13 cellular contexts compared by ENCODE assay signal in the genomic region with DNA sequence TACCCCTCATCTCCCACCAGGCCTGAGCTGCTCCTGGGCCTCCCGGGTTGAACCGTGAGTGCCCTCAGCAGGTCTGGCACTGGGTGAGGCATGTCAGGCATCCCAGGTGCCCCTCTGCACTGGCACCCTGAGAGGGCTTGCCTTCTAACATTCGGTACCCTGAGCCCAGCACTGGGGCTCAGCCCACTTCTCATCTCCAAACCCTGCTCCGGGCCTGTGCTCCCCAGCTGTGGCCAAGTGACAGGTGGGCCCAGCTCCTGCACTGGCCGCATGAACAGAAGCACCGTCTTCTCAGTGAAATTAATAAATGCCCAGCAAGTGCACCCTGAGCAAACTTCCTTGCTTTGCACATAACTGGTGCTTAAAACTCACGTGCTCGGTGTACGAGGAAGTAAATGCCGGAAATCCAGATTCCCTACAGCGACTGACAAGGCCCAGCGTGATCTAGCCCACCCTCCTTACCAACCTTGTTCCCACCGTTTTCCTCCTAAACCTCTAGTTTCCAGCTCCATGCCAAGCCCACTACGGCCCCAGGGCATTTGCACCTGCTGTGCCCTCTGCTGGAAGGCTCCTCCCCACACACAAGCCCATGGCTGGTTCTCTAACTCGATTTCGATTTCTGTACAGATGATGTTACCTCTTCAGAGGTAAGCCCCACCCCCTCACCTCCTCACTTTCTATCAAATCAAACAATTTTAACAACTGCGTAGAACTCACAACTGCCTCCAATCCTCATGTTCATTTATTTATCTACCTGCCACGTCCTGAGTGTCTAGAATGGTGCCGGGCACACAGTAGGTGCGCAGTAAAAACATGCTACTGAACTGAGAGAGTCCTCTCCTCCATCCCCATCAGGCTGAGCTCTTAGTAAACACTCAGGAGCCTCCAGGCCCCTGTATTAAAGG.
DNase-seq lines count a peak whose midpoint lies in the region; ATAC-seq and TF ChIP-seq lines count a peak whose summit lies in the region.
"Had no signal": no experiment of that assay in that cellular context is flagged by ENCODE, and none has a peak within 500 bp of the region (broad histone marks: within the 10 kb centered on the region; RNA-seq: fewer than 3 reads in every experiment).

No MANE protein-coding gene starts in this region.

- ATAC-seq in heart right ventricle (no peak), left cardiac atrium (no peak), esophagus mucosa (peak; percentile 21), HG03565 (IDR thresholded peaks at IDR 0.05; ENCODE audit: unreplicated experiment) (no peak), HG03039 (IDR thresholded peaks at IDR 0.05; ENCODE audit: unreplicated experiment) (no peak)
- ATAC-seq: body of pancreas; stimulated activated memory B cell treated with anti-CD40 and anti-IgM and Interleukin-4, amounts not matched to agents 10 μg/mL and 1 μg/mL and 100 μg/mL, for 72 hours had no signal

- no peak overlapping the region for H2AFZ ChIP-seq in neural progenitor cell (replicated peaks)

- H3K4me1 ChIP-seq in heart right ventricle (peaks cover 27 to 92% (median 67%) of the 10 kb centered on the region in 9 donors), neural progenitor cell (peaks cover 22% of the 10 kb centered on the region), thyroid gland (peaks cover 21 to 60% of the 10 kb centered on the region in 2 donors)

- no peak overlapping the region for H3K4me3 ChIP-seq in heart right ventricle
- H3K4me3 ChIP-seq in neural progenitor cell, result no peak overlapping the region
- H3K4me3 ChIP-seq in thyroid gland (replicated peaks in 1 of 3), result no peak overlapping the region
- H3K4me3 ChIP-seq: body of pancreas had no signal

- H3K27me3 ChIP-seq in heart right ventricle (no peaks in the 10 kb centered on the region), neural progenitor cell (no peaks in the 10 kb centered on the region), thyroid gland (no peaks in the 10 kb centered on the region)
- H3K27me3 ChIP-seq: body of pancreas had no signal

- intact Hi-C loops in heart right ventricle (cut with DNase I) (loop anchor here in 5 of 10 donors (2.0 to 10.0 kb wide), 7 partner anchors 56 to 298 kb away; a partner anchor contains a TSS), left cardiac atrium (cut with DNase I) (loop anchor here (5.0 to 10.0 kb wide), 2 partner anchors 62 to 85 kb away; no protein-coding TSS in a partner anchor), thyroid gland (cut with DNase I) (no loop called here)

- no peaks in the 10 kb centered on the region for H3K9me3 Mint-ChIP-seq in neural progenitor cell

- no peak overlapping the region for H3K9ac ChIP-seq in neural progenitor cell

- no peak overlapping the region for H3K27ac Mint-ChIP-seq in neural progenitor cell
- H3K27ac Mint-ChIP-seq: stimulated activated memory B cell treated with anti-CD40 and anti-IgM and Interleukin-4, amounts not matched to agents 10 μg/mL and 1 μg/mL and 100 μg/mL, for 72 hours had no signal

- peak overlapping the region; percentile 42 for H3K4me3 Mint-ChIP-seq in neural progenitor cell
- H3K4me3 Mint-ChIP-seq: stimulated activated memory B cell treated with anti-CD40 and anti-IgM and Interleukin-4, amounts not matched to agents 10 μg/mL and 1 μg/mL and 100 μg/mL, for 72 hours had no signal

- H3K36me3 ChIP-seq in heart right ventricle, result no peaks in the 10 kb centered on the region
- no peaks in the 10 kb centered on the region for H3K36me3 ChIP-seq in neural progenitor cell
- H3K36me3 ChIP-seq in thyroid gland, result no peaks in the 10 kb centered on the region

- peaks cover 26% of the 10 kb centered on the region for H3F3A ChIP-seq in neural progenitor cell (ENCODE audit: low read depth)

- peaks cover 25% of the 10 kb centered on the region for H3K27me3 Mint-ChIP-seq in neural progenitor cell (ENCODE audit: insufficient read depth, low read depth)

- H3K79me2 ChIP-seq in neural progenitor cell (ENCODE audit: low read depth), result no peaks in the 10 kb centered on the region

- H3K27ac ChIP-seq in heart right ventricle (peak overlapping the region; percentile 11 to 91 (median 78)), neural progenitor cell (no peak overlapping the region), thyroid gland (peak overlapping the region in 1 of 3 donors; percentile 5)

- H3K9me3 ChIP-seq in heart right ventricle (peaks cover 0 to 5% (median 0%) of the 10 kb centered on the region in 11 donors), neural progenitor cell (ENCODE audit: low read depth) (no peaks in the 10 kb centered on the region), thyroid gland (no peaks in the 10 kb centered on the region)
- H3K9me3 ChIP-seq: body of pancreas had no signal

- no peak overlapping the region for H3K4me2 ChIP-seq in neural progenitor cell

- no peak for TF ChIP-seq POLR2A in thyroid gland (IDR thresholded peaks at IDR 0.05)

- H3K4me1 Mint-ChIP-seq in neural progenitor cell, result peaks cover 60% of the 10 kb centered on the region

- DNase-seq in heart right ventricle, result no peak
- DNase-seq in left cardiac atrium, result no peak
- DNase-seq in neural progenitor cell (ENCODE audit: low spot score), result no peak
- no peak for DNase-seq in thyroid gland
- DNase-seq in iPS-NIHi11 (ENCODE audit: low spot score), result no peak
- DNase-seq: activated CD8-positive, alpha-beta memory T cell treated with anti-CD3 and anti-CD28 coated beads, Interleukin-2, amount 50 U/mL, for 48 hours; H7; NCI-H748 treated with DMSO at 0.1 percent for 48 hours had no signal

- 89 to 90% methylated on average over 20 of the region's 20 CpGs for WGBS in heart right ventricle, 2 donors
- WGBS in thyroid gland, 2 donors, result 87 to 96% methylated on average over 16 to 20 of the region's 20 CpGs

- H3K36me3 Mint-ChIP-seq in neural progenitor cell, result no peaks in the 10 kb centered on the region

- TF ChIP-seq CTCF in heart right ventricle (IDR thresholded peaks at IDR 0.05), result no peak
- no peak for TF ChIP-seq CTCF in neural progenitor cell (IDR thresholded peaks at IDR 0.05)
- no peak for TF ChIP-seq CTCF in thyroid gland (IDR thresholded peaks at IDR 0.05)

- no peaks in the 10 kb centered on the region for H4K20me1 ChIP-seq in neural progenitor cell (ENCODE audit: low read depth)
